In the genomic region with DNA sequence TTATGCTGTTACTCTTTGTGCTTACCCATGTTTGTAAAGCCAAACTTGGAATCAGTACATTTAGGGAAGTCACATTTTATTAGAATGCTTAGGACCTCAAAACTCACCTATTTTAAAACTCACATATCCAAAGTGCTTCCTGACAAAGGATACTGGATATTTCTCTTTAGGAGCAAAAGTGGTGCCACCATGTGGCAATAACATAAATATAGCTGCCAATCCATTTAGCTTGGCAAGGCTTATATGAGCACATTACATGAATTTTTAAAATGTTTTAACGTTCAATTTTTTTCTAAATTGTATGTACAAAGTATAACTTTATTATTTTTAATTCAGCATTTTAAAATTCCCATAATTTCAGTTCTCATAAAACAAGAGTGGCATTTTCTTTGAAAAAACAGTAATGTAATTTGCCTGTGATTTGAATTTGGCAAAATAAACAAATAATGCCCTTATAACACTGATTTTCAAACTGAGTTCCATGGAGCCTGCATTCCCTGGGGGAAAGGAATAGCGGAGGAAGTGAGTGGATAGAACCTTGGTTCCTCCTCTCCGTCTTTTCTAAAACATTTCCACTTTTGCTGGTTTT, we compare ENCODE assay signal across 8 cellular contexts.
DNase-seq lines count a peak whose midpoint lies in the region; ATAC-seq, FAIRE-seq and TF ChIP-seq lines count a peak whose summit lies in the region.

No MANE protein-coding gene starts in this region.

- H3K4me2 ChIP-seq in HepG2 (ENCODE audit: low read depth, low read length): no peak overlapping the region

- H3K27me3 ChIP-seq in HepG2 (ENCODE audit: control insufficient read depth in 1 of 2, insufficient read depth in 2 of 2, low read length in 2 of 2): no peaks in the 10 kb centered on the region; a peak in 2 of 5 replicates

- H3K27ac ChIP-seq in HepG2 (ENCODE audit: extremely low read length, insufficient read depth, low read length): no peak overlapping the region

- H3K9me3 ChIP-seq in HepG2 (ENCODE audit: low read length) (no peaks in the 10 kb centered on the region), T-helper 17 cell (ENCODE audit: control insufficient read depth, low read length, poor library complexity, severe bottlenecking) (no peaks in the 10 kb centered on the region)

- no peaks in the 10 kb centered on the region for H3K4me1 ChIP-seq in HepG2 (ENCODE audit: insufficient read depth, low read length)

- in situ Hi-C loops in HepG2 (cut with HindIII; ENCODE audit: extremely low pct_ligation_motif_present, low pct_unique_long_range_greater_than_20kb): no loop called here

- H3K9ac ChIP-seq in HepG2 (ENCODE audit: insufficient read depth, low read depth, low read length): no peak overlapping the region

- intact Hi-C loops in HepG2 (cut with micrococcal nuclease; ENCODE audit: unreplicated experiment): loop anchor here (1.0 to 2.0 kb wide), 2 partner anchors 219 to 890 kb away; no protein-coding TSS in a partner anchor

- no peaks in the 10 kb centered on the region for H3K36me3 ChIP-seq in HepG2 (replicated peaks in 1 of 2; ENCODE audit: control insufficient read depth in 1 of 2, insufficient read depth in 2 of 2, low read length in 2 of 2)

- no peak for TF ChIP-seq RAD21 in HepG2 (CRISPR knock-in tag; IDR thresholded peaks at IDR 0.05)

- 21% methylated on average over 3 of the region's 3 CpGs for WGBS in HepG2 (ENCODE audit: low lambda C conversion rate)

- no peaks in the 10 kb centered on the region for H3K79me2 ChIP-seq in HepG2 (ENCODE audit: insufficient read depth, low read length)

- TF ChIP-seq POLR2A in NB4 (IDR thresholded peaks at IDR 0.05; ENCODE audit: extremely low read depth, insufficient read length): no peak
- no peak for TF ChIP-seq POLR2A in HepG2 (IDR thresholded peaks at IDR 0.05; ENCODE audit: insufficient read depth in 1 of 2, low read depth in 2 of 2, low read length in 2 of 2)

- no peaks in the 10 kb centered on the region for H3K36me3 Mint-ChIP-seq in T-helper 17 cell (ENCODE audit: low read depth)

- H3K27me3 Mint-ChIP-seq in T-helper 17 cell: no peaks in the 10 kb centered on the region

- no peak overlapping the region for H3K4me3 Mint-ChIP-seq in T-helper 17 cell

- no peaks in the 10 kb centered on the region for H3K4me1 Mint-ChIP-seq in T-helper 17 cell

- POLR2A ChIA-PET in HepG2 (lab: Yijun Ruan, JAX): no interaction called here

- no peak overlapping the region for H3K4me3 ChIP-seq in NB4 (ENCODE audit: low read depth, low read length)
- H3K4me3 ChIP-seq in HepG2 (replicated peaks in 1 of 3; ENCODE audit: insufficient read depth in 1 of 3, low read depth in 2 of 3, low read length in 3 of 3): no peak overlapping the region

- H3K27ac Mint-ChIP-seq in T-helper 17 cell: no peak overlapping the region

- CTCF ChIA-PET in HepG2 (lab: Yijun Ruan, JAX; ENCODE audit: low intra/inter-chr PET ratio, low total read pairs): interaction anchor here (1.4 kb wide), 1 partner anchor 219 kb away, joined by 3 read pairs; no protein-coding TSS in a partner anchor

- no peak for TF ChIP-seq EP300 in HepG2 (IDR thresholded peaks at IDR 0.05; ENCODE audit: low read depth in 2 of 2, low read length in 2 of 2)
- TF ChIP-seq EP300 in HepG2 (CRISPR knock-in tag; IDR thresholded peaks at IDR 0.05; ENCODE audit: borderline replicate concordance): no peak

- TF ChIP-seq CTCF in NB4 (IDR thresholded peaks at IDR 0.05; ENCODE audit: low read depth, low read length) (peak; percentile 14), HepG2 (CRISPR knock-in tag; IDR thresholded peaks at IDR 0.05) (no peak; the same call in 1 of the 2 replicates)

- no TSS peak for BruUV-seq in HepG2 (replicated peaks; lab: Mats Ljungman, UMichigan)

- DNase-seq in DMS153 treated with DMSO at 0.1 percent for 48 hours (lab: John Stamatoyannopoulos, UW; ENCODE audit: unreplicated experiment) (peak; percentile 67), NB4 (ENCODE audit: low read depth) (peak; percentile 46), amniotic epithelial cell (ENCODE audit: low read depth) (peak; percentile 51), HepG2 (ENCODE audit: low spot score) (peak; percentile 13), T-helper 17 cell (no peak)
- no peak for DNase-seq in stimulated activated CD4-positive, alpha-beta T cell treated with anti-CD3 and anti-CD28 coated beads, Interleukin-4, amount 100 ng/mL, for 1 hour
- no peak for DNase-seq in activated naive CD4-positive, alpha-beta T cell (lab: John Stamatoyannopoulos, UW)
- no peak for DNase-seq in stimulated activated CD4-positive, alpha-beta T cell treated with anti-CD3 and anti-CD28 coated beads, Interleukin-2, amount 100 ng/mL, for 48 hours

- FAIRE-seq in HepG2 (lab: Jason Lieb, UNC): no peak

- ATAC-seq in HepG2: no peak
- no peak for ATAC-seq in T-helper 17 cell

- H2AFZ ChIP-seq in HepG2 (ENCODE audit: low read length): no peak overlapping the region

- H4K20me1 ChIP-seq in HepG2 (ENCODE audit: insufficient read depth, low read length): no peaks in the 10 kb centered on the region; the same call in 1 of the 2 replicates

TF ChIP-seq in HepG2, 621 proteins besides CTCF, POLR2A, EP300 and RAD21:
- TF ChIP-seq GABPA (IDR thresholded peaks at IDR 0.05; ENCODE audit: low read depth, low read length): no peak
- no peak for TF ChIP-seq GABPA (CRISPR knock-in tag; IDR thresholded peaks at IDR 0.05; ENCODE audit: low read depth)

Comparison
In these comparisons a context has a peak if more than half of its experiments do, and no peak if none do; other contexts are left out.
1. DNase-seq: peak in DMS153 treated with DMSO at 0.1 percent for 48 hours (single experiment), NB4 (single experiment), amniotic epithelial cell (single experiment) and HepG2 (single experiment); none in stimulated activated CD4-positive, alpha-beta T cell treated with anti-CD3 and anti-CD28 coated beads, Interleukin-4, amount 100 ng/mL, for 1 hour (single experiment), T-helper 17 cell (0 of 3), activated naive CD4-positive, alpha-beta T cell (0 of 4) and stimulated activated CD4-positive, alpha-beta T cell treated with anti-CD3 and anti-CD28 coated beads, Interleukin-2, amount 100 ng/mL, for 48 hours (0 of 2).